In the genomic region with DNA sequence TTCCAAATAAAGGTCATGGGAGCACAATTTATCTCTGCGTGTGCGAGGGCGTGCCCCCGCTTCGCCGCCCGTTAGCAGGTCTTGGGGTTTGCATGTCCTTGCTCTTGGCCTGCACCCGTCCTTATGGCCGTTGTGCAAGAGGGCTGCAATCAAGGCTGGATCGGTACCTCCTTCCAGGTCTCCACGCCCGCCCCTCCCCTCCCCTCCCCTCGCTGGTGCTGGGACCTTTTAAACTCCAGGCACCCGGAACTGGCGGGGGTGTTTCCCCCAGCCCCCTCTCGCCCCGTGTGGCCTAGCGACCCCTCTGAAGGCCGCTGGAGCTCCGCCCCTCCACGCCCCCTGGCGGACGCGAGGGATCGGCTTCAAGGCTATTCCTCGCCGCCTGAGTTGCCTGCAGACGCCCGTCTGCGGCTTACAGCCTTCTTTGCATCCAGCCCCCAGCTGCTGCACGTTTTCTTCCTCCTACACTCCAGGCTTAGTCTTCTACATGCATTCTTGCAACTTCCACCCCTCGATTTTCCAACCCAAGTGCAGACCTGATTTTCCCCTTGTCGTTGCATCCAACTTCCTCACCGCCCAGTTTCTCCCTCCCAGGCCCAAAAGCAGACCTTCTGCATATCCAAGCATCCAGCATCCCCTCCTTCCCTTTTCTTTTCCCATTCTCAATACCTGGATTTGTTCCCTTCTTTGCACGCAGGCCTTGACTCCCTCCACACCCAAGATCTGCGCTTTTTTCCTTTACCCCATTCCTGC, we compare ENCODE assay signal across 1 cellular context.
TF ChIP-seq lines count a peak whose summit lies in the region.

No MANE protein-coding gene starts in this region.

TF ChIP-seq in K562, 482 proteins besides CTCF, POLR2A, EP300 and RAD21 (continued from another document):
- TF ChIP-seq, protein P1, sequence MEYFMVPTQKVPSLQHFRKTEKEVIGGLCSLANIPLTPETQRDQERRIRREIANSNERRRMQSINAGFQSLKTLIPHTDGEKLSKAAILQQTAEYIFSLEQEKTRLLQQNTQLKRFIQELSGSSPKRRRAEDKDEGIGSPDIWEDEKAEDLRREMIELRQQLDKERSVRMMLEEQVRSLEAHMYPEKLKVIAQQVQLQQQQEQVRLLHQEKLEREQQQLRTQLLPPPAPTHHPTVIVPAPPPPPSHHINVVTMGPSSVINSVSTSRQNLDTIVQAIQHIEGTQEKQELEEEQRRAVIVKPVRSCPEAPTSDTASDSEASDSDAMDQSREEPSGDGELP (CRISPR knock-in tag; IDR thresholded peaks at IDR 0.05; ENCODE audit: borderline replicate concordance): peak; percentile 74
- TF ChIP-seq BRD4 (IDR thresholded peaks at IDR 0.05): no peak
- TF ChIP-seq RCOR1 (IDR thresholded peaks at IDR 0.05; ENCODE audit: borderline replicate concordance in 1 of 2, low read depth in 2 of 2, low read length in 2 of 2): peak in 1 of 2 experiments; percentile 84; a peak in 2 of 4 replicates
- TF ChIP-seq ZNF253 (CRISPR knock-in tag; conservative IDR thresholded peaks at IDR 0.05): no peak
- peak; percentile 46; the same call in 1 of the 2 replicates for TF ChIP-seq JUND (IDR thresholded peaks at IDR 0.05; ENCODE audit: borderline replicate concordance, low read depth, low read length)
- no peak; the same call in 2 of the 3 replicates for TF ChIP-seq JUND (tag; IDR thresholded peaks at IDR 0.05; ENCODE audit: borderline replicate concordance, low read depth, low read length)
- TF ChIP-seq, protein P2, sequence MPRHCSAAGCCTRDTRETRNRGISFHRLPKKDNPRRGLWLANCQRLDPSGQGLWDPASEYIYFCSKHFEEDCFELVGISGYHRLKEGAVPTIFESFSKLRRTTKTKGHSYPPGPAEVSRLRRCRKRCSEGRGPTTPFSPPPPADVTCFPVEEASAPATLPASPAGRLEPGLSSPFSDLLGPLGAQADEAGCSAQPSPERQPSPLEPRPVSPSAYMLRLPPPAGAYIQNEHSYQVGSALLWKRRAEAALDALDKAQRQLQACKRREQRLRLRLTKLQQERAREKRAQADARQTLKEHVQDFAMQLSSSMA (CRISPR knock-in tag; IDR thresholded peaks at IDR 0.05): no peak
- TF ChIP-seq, protein P3, sequence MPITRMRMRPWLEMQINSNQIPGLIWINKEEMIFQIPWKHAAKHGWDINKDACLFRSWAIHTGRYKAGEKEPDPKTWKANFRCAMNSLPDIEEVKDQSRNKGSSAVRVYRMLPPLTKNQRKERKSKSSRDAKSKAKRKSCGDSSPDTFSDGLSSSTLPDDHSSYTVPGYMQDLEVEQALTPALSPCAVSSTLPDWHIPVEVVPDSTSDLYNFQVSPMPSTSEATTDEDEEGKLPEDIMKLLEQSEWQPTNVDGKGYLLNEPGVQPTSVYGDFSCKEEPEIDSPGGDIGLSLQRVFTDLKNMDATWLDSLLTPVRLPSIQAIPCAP (CRISPR knock-in tag; IDR thresholded peaks at IDR 0.05; ENCODE audit: borderline replicate concordance): no peak
- TF ChIP-seq, protein P4, sequence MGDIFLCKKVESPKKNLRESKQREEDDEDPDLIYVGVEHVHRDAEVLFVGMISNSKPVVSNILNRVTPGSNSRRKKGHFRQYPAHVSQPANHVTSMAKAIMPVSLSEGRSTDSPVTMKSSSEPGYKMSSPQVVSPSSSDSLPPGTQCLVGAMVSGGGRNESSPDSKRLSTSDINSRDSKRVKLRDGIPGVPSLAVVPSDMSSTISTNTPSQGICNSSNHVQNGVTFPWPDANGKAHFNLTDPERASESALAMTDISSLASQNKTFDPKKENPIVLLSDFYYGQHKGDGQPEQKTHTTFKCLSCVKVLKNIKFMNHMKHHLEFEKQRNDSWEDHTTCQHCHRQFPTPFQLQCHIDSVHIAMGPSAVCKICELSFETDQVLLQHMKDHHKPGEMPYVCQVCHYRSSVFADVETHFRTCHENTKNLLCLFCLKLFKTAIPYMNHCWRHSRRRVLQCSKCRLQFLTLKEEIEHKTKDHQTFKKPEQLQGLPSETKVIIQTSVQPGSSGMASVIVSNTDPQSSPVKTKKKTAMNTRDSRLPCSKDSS (IDR thresholded peaks at IDR 0.05; ENCODE audit: low read depth, partially characterized antibody): no peak
- TF ChIP-seq, protein P5, sequence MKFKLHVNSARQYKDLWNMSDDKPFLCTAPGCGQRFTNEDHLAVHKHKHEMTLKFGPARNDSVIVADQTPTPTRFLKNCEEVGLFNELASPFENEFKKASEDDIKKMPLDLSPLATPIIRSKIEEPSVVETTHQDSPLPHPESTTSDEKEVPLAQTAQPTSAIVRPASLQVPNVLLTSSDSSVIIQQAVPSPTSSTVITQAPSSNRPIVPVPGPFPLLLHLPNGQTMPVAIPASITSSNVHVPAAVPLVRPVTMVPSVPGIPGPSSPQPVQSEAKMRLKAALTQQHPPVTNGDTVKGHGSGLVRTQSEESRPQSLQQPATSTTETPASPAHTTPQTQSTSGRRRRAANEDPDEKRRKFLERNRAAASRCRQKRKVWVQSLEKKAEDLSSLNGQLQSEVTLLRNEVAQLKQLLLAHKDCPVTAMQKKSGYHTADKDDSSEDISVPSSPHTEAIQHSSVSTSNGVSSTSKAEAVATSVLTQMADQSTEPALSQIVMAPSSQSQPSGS (CRISPR knock-in tag; IDR thresholded peaks at IDR 0.05): no peak
- peak; percentile 13 to 51; a peak in 1 of 4 replicates for TF ChIP-seq ETV6 (IDR thresholded peaks at IDR 0.05; ENCODE audit: borderline replicate concordance in 1 of 2, low read depth in 2 of 2, low read length in 1 of 2)
- TF ChIP-seq ETV6 (CRISPR knock-in tag; IDR thresholded peaks at IDR 0.05; ENCODE audit: borderline replicate concordance): no peak
- 0 out of 2 replicates have a peak, but pooled peaks have one; percentile 7 for TF ChIP-seq MEF2A (IDR thresholded peaks at IDR 0.05; ENCODE audit: control insufficient read depth, low read depth, low read length)
- peak; percentile 71; the same call in 1 of the 2 replicates for TF ChIP-seq SMAD4 (CRISPR knock-in tag; conservative IDR thresholded peaks at IDR 0.05)
- TF ChIP-seq ZNF12 (CRISPR knock-in tag; IDR thresholded peaks at IDR 0.05): no peak; the same call in 1 of the 2 replicates
- no peak for TF ChIP-seq MED1 (CRISPR knock-in tag; IDR thresholded peaks at IDR 0.05; ENCODE audit: borderline replicate concordance)
- TF ChIP-seq ZNF77 (CRISPR knock-in tag; IDR thresholded peaks at IDR 0.05): no peak
- no peak for TF ChIP-seq ZNF507 (tag; conservative IDR thresholded peaks at IDR 0.05)
- peak; percentile 56; the same call in 1 of the 2 replicates for TF ChIP-seq LCOR (CRISPR knock-in tag; IDR thresholded peaks at IDR 0.05)
- no peak for TF ChIP-seq ZNF324 (CRISPR knock-in tag; IDR thresholded peaks at IDR 0.05)
- TF ChIP-seq, protein P6, sequence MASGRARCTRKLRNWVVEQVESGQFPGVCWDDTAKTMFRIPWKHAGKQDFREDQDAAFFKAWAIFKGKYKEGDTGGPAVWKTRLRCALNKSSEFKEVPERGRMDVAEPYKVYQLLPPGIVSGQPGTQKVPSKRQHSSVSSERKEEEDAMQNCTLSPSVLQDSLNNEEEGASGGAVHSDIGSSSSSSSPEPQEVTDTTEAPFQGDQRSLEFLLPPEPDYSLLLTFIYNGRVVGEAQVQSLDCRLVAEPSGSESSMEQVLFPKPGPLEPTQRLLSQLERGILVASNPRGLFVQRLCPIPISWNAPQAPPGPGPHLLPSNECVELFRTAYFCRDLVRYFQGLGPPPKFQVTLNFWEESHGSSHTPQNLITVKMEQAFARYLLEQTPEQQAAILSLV (tag; IDR thresholded peaks at IDR 0.05): peak; percentile 69; the same call in 1 of the 2 replicates
- no peak for TF ChIP-seq XRCC4 (IDR thresholded peaks at IDR 0.05; ENCODE audit: extremely low read depth, insufficient read depth, insufficient read length)
- 0 out of 2 replicates have a peak, but pooled peaks have one; percentile 11 for TF ChIP-seq RAD51 (IDR thresholded peaks at IDR 0.05; ENCODE audit: borderline replicate concordance, low read depth)
- no peak for TF ChIP-seq MIER1 (IDR thresholded peaks at IDR 0.05; ENCODE audit: low read depth)
- TF ChIP-seq, protein P7, sequence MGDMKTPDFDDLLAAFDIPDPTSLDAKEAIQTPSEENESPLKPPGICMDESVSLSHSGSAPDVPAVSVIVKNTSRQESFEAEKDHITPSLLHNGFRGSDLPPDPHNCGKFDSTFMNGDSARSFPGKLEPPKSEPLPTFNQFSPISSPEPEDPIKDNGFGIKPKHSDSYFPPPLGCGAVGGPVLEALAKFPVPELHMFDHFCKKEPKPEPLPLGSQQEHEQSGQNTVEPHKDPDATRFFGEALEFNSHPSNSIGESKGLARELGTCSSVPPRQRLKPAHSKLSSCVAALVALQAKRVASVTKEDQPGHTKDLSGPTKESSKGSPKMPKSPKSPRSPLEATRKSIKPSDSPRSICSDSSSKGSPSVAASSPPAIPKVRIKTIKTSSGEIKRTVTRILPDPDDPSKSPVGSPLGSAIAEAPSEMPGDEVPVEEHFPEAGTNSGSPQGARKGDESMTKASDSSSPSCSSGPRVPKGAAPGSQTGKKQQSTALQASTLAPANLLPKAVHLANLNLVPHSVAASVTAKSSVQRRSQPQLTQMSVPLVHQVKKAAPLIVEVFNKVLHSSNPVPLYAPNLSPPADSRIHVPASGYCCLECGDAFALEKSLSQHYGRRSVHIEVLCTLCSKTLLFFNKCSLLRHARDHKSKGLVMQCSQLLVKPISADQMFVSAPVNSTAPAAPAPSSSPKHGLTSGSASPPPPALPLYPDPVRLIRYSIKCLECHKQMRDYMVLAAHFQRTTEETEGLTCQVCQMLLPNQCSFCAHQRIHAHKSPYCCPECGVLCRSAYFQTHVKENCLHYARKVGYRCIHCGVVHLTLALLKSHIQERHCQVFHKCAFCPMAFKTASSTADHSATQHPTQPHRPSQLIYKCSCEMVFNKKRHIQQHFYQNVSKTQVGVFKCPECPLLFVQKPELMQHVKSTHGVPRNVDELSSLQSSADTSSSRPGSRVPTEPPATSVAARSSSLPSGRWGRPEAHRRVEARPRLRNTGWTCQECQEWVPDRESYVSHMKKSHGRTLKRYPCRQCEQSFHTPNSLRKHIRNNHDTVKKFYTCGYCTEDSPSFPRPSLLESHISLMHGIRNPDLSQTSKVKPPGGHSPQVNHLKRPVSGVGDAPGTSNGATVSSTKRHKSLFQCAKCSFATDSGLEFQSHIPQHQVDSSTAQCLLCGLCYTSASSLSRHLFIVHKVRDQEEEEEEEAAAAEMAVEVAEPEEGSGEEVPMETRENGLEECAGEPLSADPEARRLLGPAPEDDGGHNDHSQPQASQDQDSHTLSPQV (IDR thresholded peaks at IDR 0.05): peak; percentile 45; the same call in 1 of the 2 replicates
- no peak for TF ChIP-seq NCOA1 (IDR thresholded peaks at IDR 0.05; ENCODE audit: low read depth)
- TF ChIP-seq SMARCA4 (IDR thresholded peaks at IDR 0.05): no peak
- TF ChIP-seq NFYB (IDR thresholded peaks at IDR 0.05; ENCODE audit: extremely low read depth, insufficient read length): no peak
- 0 out of 4 replicates have a peak, but pooled peaks of 1 of the 2 experiments have one; percentile 2 for TF ChIP-seq FOXK2 (conservative IDR thresholded peaks at IDR 0.05 in 1 of 2, IDR thresholded peaks at IDR 0.05 in 1 of 2; ENCODE audit: low read depth in 2 of 2)
- TF ChIP-seq ATF7 (IDR thresholded peaks at IDR 0.05): peak; percentile 40; the same call in 1 of the 2 replicates
- TF ChIP-seq RBM25 (IDR thresholded peaks at IDR 0.05; ENCODE audit: low read depth, low read length, severe bottlenecking): no peak
- no peak for TF ChIP-seq HNRNPK (IDR thresholded peaks at IDR 0.05; ENCODE audit: low read depth, low read length, poor library complexity, severe bottlenecking)
- TF ChIP-seq HDAC1 (IDR thresholded peaks at IDR 0.05): peak in 1 of 2 experiments; percentile 80; a peak in 2 of 4 replicates
- TF ChIP-seq, protein P8, sequence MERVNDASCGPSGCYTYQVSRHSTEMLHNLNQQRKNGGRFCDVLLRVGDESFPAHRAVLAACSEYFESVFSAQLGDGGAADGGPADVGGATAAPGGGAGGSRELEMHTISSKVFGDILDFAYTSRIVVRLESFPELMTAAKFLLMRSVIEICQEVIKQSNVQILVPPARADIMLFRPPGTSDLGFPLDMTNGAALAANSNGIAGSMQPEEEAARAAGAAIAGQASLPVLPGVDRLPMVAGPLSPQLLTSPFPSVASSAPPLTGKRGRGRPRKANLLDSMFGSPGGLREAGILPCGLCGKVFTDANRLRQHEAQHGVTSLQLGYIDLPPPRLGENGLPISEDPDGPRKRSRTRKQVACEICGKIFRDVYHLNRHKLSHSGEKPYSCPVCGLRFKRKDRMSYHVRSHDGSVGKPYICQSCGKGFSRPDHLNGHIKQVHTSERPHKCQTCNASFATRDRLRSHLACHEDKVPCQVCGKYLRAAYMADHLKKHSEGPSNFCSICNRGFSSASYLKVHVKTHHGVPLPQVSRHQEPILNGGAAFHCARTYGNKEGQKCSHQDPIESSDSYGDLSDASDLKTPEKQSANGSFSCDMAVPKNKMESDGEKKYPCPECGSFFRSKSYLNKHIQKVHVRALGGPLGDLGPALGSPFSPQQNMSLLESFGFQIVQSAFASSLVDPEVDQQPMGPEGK (CRISPR knock-in tag; IDR thresholded peaks at IDR 0.05; ENCODE audit: borderline replicate concordance): no peak
- peak in 1 of 2 experiments; percentile 46; a peak in 1 of 3 replicates for TF ChIP-seq CBX3 (IDR thresholded peaks at IDR 0.05; ENCODE audit: borderline replicate concordance in 1 of 2, low read length in 2 of 2)
- peak in 1 of 3 experiments; percentile 38 for TF ChIP-seq YY1 (IDR thresholded peaks at IDR 0.05; ENCODE audit: borderline replicate concordance in 1 of 3, control insufficient read depth in 1 of 3, extremely low read depth in 1 of 3, insufficient read depth in 3 of 3, insufficient read length in 1 of 3, insufficient replicate concordance in 2 of 3, low read depth in 1 of 3, low read length in 2 of 3)
- no peak for TF ChIP-seq MAFF (IDR thresholded peaks at IDR 0.05; ENCODE audit: low read length)
- peak; percentile 83 for TF ChIP-seq POLR2H (tag; IDR thresholded peaks at IDR 0.05; ENCODE audit: low read depth)
- no peak for TF ChIP-seq MAFG (tag; conservative IDR thresholded peaks at IDR 0.05)
- no peak for TF ChIP-seq SMAD2 (IDR thresholded peaks at IDR 0.05; ENCODE audit: low read depth, low read length)
- TF ChIP-seq NEUROD1 (IDR thresholded peaks at IDR 0.05; ENCODE audit: borderline replicate concordance, low read depth, low read length, partially characterized antibody): peak; percentile 43
- TF ChIP-seq SMARCE1 (IDR thresholded peaks at IDR 0.05): 0 out of 2 replicates have a peak, but pooled peaks have one; percentile 16
